Comparison of ENCODE assay signal across 3 cellular contexts in the genomic region with DNA sequence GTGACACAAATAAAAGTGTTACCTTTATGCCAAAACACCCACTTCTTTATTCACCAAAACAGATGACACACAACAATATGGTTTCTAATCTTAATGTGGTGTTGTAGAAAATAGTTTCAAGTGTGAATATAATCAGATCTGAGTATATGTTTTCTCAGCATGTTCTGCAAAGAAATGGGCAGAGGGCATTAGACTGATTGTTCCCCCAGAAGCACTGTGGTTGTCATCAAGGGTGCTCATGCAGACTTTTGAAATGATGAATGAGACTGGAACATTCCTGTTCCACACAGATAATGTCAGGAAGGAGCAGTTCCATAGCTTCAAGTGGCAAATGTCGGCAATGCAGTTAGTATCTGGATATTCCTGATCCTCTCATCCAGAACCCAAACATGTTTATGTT.
TF ChIP-seq lines count a peak whose summit lies in the region.

No MANE protein-coding gene starts in this region.

TF ChIP-seq in GM23338, 12 proteins besides CTCF, POLR2A, EP300 and RAD21 (continued from another document and continues in another):
- TF ChIP-seq ZNF462 (CRISPR knock-in tag; IDR thresholded peaks at IDR 0.05) (no peak), EZH2 (IDR thresholded peaks at IDR 0.05; ENCODE audit: low read depth, unreplicated experiment) (no peak), CREB1 (CRISPR knock-in tag; IDR thresholded peaks at IDR 0.05; ENCODE audit: low read depth) (no peak)

TF ChIP-seq in WTC11, 78 proteins besides CTCF, POLR2A, EP300 and RAD21 (continued from another document and continues in another):
- TF ChIP-seq, protein P1, sequence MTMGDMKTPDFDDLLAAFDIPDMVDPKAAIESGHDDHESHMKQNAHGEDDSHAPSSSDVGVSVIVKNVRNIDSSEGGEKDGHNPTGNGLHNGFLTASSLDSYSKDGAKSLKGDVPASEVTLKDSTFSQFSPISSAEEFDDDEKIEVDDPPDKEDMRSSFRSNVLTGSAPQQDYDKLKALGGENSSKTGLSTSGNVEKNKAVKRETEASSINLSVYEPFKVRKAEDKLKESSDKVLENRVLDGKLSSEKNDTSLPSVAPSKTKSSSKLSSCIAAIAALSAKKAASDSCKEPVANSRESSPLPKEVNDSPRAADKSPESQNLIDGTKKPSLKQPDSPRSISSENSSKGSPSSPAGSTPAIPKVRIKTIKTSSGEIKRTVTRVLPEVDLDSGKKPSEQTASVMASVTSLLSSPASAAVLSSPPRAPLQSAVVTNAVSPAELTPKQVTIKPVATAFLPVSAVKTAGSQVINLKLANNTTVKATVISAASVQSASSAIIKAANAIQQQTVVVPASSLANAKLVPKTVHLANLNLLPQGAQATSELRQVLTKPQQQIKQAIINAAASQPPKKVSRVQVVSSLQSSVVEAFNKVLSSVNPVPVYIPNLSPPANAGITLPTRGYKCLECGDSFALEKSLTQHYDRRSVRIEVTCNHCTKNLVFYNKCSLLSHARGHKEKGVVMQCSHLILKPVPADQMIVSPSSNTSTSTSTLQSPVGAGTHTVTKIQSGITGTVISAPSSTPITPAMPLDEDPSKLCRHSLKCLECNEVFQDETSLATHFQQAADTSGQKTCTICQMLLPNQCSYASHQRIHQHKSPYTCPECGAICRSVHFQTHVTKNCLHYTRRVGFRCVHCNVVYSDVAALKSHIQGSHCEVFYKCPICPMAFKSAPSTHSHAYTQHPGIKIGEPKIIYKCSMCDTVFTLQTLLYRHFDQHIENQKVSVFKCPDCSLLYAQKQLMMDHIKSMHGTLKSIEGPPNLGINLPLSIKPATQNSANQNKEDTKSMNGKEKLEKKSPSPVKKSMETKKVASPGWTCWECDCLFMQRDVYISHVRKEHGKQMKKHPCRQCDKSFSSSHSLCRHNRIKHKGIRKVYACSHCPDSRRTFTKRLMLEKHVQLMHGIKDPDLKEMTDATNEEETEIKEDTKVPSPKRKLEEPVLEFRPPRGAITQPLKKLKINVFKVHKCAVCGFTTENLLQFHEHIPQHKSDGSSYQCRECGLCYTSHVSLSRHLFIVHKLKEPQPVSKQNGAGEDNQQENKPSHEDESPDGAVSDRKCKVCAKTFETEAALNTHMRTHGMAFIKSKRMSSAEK (CRISPR knock-in tag; IDR thresholded peaks at IDR 0.05; ENCODE audit: borderline replicate concordance), result no peak
- TF ChIP-seq TP53 (CRISPR knock-in tag; IDR thresholded peaks at IDR 0.05) (no peak), NFYB (CRISPR knock-in tag; conservative IDR thresholded peaks at IDR 0.05; ENCODE audit: low read depth) (no peak), ZNF281 (CRISPR knock-in tag; IDR thresholded peaks at IDR 0.05) (no peak), TEAD4 (CRISPR knock-in tag; IDR thresholded peaks at IDR 0.05) (no peak), MYBL2 (CRISPR knock-in tag; IDR thresholded peaks at IDR 0.05) (no peak)
- TF ChIP-seq, protein P2, sequence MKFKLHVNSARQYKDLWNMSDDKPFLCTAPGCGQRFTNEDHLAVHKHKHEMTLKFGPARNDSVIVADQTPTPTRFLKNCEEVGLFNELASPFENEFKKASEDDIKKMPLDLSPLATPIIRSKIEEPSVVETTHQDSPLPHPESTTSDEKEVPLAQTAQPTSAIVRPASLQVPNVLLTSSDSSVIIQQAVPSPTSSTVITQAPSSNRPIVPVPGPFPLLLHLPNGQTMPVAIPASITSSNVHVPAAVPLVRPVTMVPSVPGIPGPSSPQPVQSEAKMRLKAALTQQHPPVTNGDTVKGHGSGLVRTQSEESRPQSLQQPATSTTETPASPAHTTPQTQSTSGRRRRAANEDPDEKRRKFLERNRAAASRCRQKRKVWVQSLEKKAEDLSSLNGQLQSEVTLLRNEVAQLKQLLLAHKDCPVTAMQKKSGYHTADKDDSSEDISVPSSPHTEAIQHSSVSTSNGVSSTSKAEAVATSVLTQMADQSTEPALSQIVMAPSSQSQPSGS (CRISPR knock-in tag; IDR thresholded peaks at IDR 0.05; ENCODE audit: borderline replicate concordance, low read depth), result no peak
- TF ChIP-seq, protein P3, sequence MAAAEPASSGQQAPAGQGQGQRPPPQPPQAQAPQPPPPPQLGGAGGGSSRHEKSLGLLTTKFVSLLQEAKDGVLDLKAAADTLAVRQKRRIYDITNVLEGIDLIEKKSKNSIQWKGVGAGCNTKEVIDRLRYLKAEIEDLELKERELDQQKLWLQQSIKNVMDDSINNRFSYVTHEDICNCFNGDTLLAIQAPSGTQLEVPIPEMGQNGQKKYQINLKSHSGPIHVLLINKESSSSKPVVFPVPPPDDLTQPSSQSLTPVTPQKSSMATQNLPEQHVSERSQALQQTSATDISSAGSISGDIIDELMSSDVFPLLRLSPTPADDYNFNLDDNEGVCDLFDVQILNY (CRISPR knock-in tag; IDR thresholded peaks at IDR 0.05), result no peak
- TF ChIP-seq, protein P4, sequence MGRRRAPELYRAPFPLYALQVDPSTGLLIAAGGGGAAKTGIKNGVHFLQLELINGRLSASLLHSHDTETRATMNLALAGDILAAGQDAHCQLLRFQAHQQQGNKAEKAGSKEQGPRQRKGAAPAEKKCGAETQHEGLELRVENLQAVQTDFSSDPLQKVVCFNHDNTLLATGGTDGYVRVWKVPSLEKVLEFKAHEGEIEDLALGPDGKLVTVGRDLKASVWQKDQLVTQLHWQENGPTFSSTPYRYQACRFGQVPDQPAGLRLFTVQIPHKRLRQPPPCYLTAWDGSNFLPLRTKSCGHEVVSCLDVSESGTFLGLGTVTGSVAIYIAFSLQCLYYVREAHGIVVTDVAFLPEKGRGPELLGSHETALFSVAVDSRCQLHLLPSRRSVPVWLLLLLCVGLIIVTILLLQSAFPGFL (CRISPR knock-in tag; IDR thresholded peaks at IDR 0.05; ENCODE audit: borderline replicate concordance), result no peak

TF ChIP-seq in K562, 482 proteins besides CTCF, POLR2A, EP300 and RAD21 (continued from another document):
- TF ChIP-seq MEIS2 (IDR thresholded peaks at IDR 0.05; ENCODE audit: partially characterized antibody) (peak; percentile 97), TAL1 (IDR thresholded peaks at IDR 0.05) (peak; percentile 85), MCM7 (IDR thresholded peaks at IDR 0.05) (no peak), TSC22D4 (tag; IDR thresholded peaks at IDR 0.05) (no peak), SOX6 (IDR thresholded peaks at IDR 0.05) (peak; percentile 83; the same call in 1 of the 2 replicates), TAF1 (IDR thresholded peaks at IDR 0.05; ENCODE audit: control insufficient read depth, extremely low read depth, insufficient read depth, low read length, severe bottlenecking) (no peak), CTBP1 (IDR thresholded peaks at IDR 0.05; ENCODE audit: borderline replicate concordance) (peak; percentile 43; the same call in 1 of the 2 replicates), CEBPG (CRISPR knock-in tag; IDR thresholded peaks at IDR 0.05) (no peak), CEBPG (tag; conservative IDR thresholded peaks at IDR 0.05 in 1 of 2, IDR thresholded peaks at IDR 0.05 in 1 of 2) (peak in 1 of 2 experiments; percentile 28; a peak in 2 of 4 replicates), L3MBTL2 (IDR thresholded peaks at IDR 0.05) (peak; percentile 50; the same call in 1 of the 2 replicates), E2F3 (CRISPR knock-in tag; IDR thresholded peaks at IDR 0.05) (no peak), ZNF3 (CRISPR knock-in tag; IDR thresholded peaks at IDR 0.05) (peak; percentile 58; the same call in 1 of the 2 replicates), JUND (IDR thresholded peaks at IDR 0.05; ENCODE audit: borderline replicate concordance, low read depth, low read length) (peak; percentile 41; the same call in 1 of the 2 replicates), JUND (tag; IDR thresholded peaks at IDR 0.05; ENCODE audit: borderline replicate concordance, low read depth, low read length) (no peak; the same call in 2 of the 3 replicates), TCF3 (CRISPR knock-in tag; IDR thresholded peaks at IDR 0.05) (peak; percentile 83), PKNOX1 (IDR thresholded peaks at IDR 0.05) (peak; percentile 52), CBFA2T3 (IDR thresholded peaks at IDR 0.05) (peak; percentile 72), CXXC5 (CRISPR knock-in tag; IDR thresholded peaks at IDR 0.05) (peak; percentile 23; the same call in 1 of the 2 replicates), SMARCA4 (IDR thresholded peaks at IDR 0.05) (peak; percentile 82; the same call in 1 of the 2 replicates), MTA2 (IDR thresholded peaks at IDR 0.05; ENCODE audit: low read depth) (peak; percentile 60), ZNF766 (CRISPR knock-in tag; conservative IDR thresholded peaks at IDR 0.05) (0 out of 2 replicates have a peak, but pooled peaks have one; percentile 24), RCOR1 (IDR thresholded peaks at IDR 0.05; ENCODE audit: borderline replicate concordance in 1 of 2, low read depth in 2 of 2, low read length in 2 of 2) (peak in 1 of 2 experiments; percentile 68; a peak in 2 of 4 replicates), DPF2 (IDR thresholded peaks at IDR 0.05) (peak; percentile 30; the same call in 1 of the 2 replicates), NCOR1 (IDR thresholded peaks at IDR 0.05) (peak; percentile 54; the same call in 1 of the 2 replicates), FOSL1 (tag; conservative IDR thresholded peaks at IDR 0.05) (peak; percentile 53; the same call in 1 of the 2 replicates), RNF2 (IDR thresholded peaks at IDR 0.05) (no peak), SMAD4 (CRISPR knock-in tag; conservative IDR thresholded peaks at IDR 0.05) (peak; percentile 92), HES1 (IDR thresholded peaks at IDR 0.05; ENCODE audit: low read depth) (0 out of 2 replicates have a peak, but pooled peaks have one; percentile 33)
- TF ChIP-seq, protein P5, sequence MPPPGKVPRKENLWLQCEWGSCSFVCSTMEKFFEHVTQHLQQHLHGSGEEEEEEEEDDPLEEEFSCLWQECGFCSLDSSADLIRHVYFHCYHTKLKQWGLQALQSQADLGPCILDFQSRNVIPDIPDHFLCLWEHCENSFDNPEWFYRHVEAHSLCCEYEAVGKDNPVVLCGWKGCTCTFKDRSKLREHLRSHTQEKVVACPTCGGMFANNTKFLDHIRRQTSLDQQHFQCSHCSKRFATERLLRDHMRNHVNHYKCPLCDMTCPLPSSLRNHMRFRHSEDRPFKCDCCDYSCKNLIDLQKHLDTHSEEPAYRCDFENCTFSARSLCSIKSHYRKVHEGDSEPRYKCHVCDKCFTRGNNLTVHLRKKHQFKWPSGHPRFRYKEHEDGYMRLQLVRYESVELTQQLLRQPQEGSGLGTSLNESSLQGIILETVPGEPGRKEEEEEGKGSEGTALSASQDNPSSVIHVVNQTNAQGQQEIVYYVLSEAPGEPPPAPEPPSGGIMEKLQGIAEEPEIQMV (tag; conservative IDR thresholded peaks at IDR 0.05; ENCODE audit: low read depth), result no peak
